In the genomic region with DNA sequence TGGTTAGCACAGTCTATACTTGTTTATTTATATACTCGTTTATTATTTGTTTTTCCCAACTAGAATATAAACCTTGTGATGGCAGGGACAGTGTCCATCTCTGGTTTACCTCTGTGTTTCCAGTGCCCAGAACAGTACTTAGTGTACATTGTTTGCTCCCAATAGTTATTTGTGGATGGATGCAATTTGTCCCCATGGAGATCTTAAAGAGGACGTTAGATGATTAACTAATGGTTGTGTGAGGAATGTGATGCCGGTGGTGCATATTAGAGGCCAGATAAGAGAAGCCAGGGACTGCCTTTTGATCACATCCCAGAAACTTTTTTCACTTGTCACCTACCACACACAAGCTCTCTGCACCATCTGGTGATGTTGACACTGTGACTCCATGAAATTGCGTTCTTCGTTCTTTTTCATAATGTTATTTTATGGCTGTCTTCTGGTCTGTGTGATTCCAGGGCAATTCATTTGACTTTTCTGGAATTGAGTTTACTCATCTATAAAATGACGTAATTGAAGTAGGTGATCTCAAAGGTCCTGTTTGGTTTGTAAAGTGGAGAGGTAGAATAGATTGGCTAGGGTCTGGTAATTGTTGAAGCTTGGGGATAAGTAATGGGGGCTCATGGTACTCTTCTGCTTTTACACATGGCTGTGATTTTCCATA, we compare ENCODE assay signal across 11 cellular contexts. TPM values are rescaled to one million over a fixed set of nuclear protein-coding genes. Genes with fewer than 3 reads are reported as not detected.
DNase-seq lines count a peak whose midpoint lies in the region; ATAC-seq, FAIRE-seq and TF ChIP-seq lines count a peak whose summit lies in the region.
"Had no signal": no experiment of that assay in that cellular context is flagged by ENCODE, and none has a peak within 500 bp of the region (broad histone marks: within the 10 kb centered on the region; RNA-seq: fewer than 3 reads in every experiment).

No MANE protein-coding gene starts in this region.

- H3K9me3 Mint-ChIP-seq in CD4-positive, CD25-positive, alpha-beta regulatory T cell, result peaks cover 0 to 3% (median 0%) of the 10 kb centered on the region in 7 donors
- peaks cover 2% of the 10 kb centered on the region for H3K9me3 Mint-ChIP-seq in nephron

- H3K23ac ChIP-seq in H1 (ENCODE audit: insufficient read length), result no peak overlapping the region

- H3K79me2 ChIP-seq in H1 (ENCODE audit: control insufficient read depth in 1 of 2, insufficient read depth in 2 of 2, low read length in 2 of 2), result peaks cover 11 to 54% of the 10 kb centered on the region in 2 experiments

- H4K91ac ChIP-seq in H1 (replicated peaks; ENCODE audit: insufficient read length, low read length), result no peak overlapping the region

- WGBS in H1 (ENCODE audit: extremely low coverage in 1 of 2, insufficient coverage in 1 of 2, insufficient read length in 1 of 2, insufficient replicate concordance in 2 of 2, low coverage in 1 of 2, low lambda C conversion rate in 2 of 2, missing lambda C conversion rate in 1 of 2), 2 experiments, result 81% methylated on average over 6 of the region's 6 CpGs; no CpG with 5 or more reads in 1 of the 2 experiments

- no peaks in the 10 kb centered on the region for H3K27me3 Mint-ChIP-seq in CD4-positive, CD25-positive, alpha-beta regulatory T cell
- no peaks in the 10 kb centered on the region for H3K27me3 Mint-ChIP-seq in nephron (ENCODE audit: low read depth)

- TF ChIP-seq CTCF in NB4 (IDR thresholded peaks at IDR 0.05; ENCODE audit: low read depth, low read length) (no peak), H1 (IDR thresholded peaks at IDR 0.05; ENCODE audit: control extremely low read depth in 1 of 3, insufficient read depth in 1 of 3, low read depth in 1 of 3, low read length in 3 of 3) (no peak), nephron (IDR thresholded peaks at IDR 0.05; ENCODE audit: unreplicated experiment in 3 of 3) (no peak), GM13976 (IDR thresholded peaks at IDR 0.05; ENCODE audit: borderline replicate concordance, control extremely low read depth, extremely low read depth, insufficient read depth, missing control alignments) (no peak)

- ATAC-seq in CD4-positive, CD25-positive, alpha-beta regulatory T cell (ENCODE audit: low read depth in 2 of 2), result no peak
- no peak for ATAC-seq in GM21529 (IDR thresholded peaks at IDR 0.05; ENCODE audit: unreplicated experiment)

- H4K5ac ChIP-seq in H1 (ENCODE audit: insufficient read length, low read depth, low read length), result no peak overlapping the region

- H4K8ac ChIP-seq in H1 (ENCODE audit: extremely low read depth, insufficient read depth, low read length), result no peak overlapping the region

- no peak overlapping the region for H2BK12ac ChIP-seq in H1 (ENCODE audit: low read depth, low read length)

- no peaks in the 10 kb centered on the region for H3K9me3 ChIP-seq in CD4-positive, CD25-positive, alpha-beta regulatory T cell (ENCODE audit: control insufficient read depth in 2 of 2, low read length in 2 of 2)
- peaks cover 0 to 7% of the 10 kb centered on the region in 2 experiments; a peak in 2 of 4 replicates for H3K9me3 ChIP-seq in H1 (ENCODE audit: insufficient read depth in 2 of 2, low read depth in 1 of 2, low read length in 1 of 2)
- H3K9me3 ChIP-seq: pancreas had no signal

- peaks cover 2% of the 10 kb centered on the region in 2 experiments for H4K20me1 ChIP-seq in H1 (replicated peaks in 1 of 2; ENCODE audit: control insufficient read depth in 1 of 2, insufficient read depth in 2 of 2, low read length in 2 of 2)

- no peaks in the 10 kb centered on the region for H3K27me3 ChIP-seq in CD4-positive, CD25-positive, alpha-beta regulatory T cell (ENCODE audit: control insufficient read depth, insufficient read depth, low read length)
- H3K27me3 ChIP-seq in H1 (replicated peaks in 1 of 4; ENCODE audit: control insufficient read depth in 3 of 4, extremely low read depth in 1 of 4, insufficient read depth in 3 of 4, low read length in 3 of 4), result no peaks in the 10 kb centered on the region
- H3K27me3 ChIP-seq: pancreas had no signal

- no peak for DNase-seq in CD4-positive, CD25-positive, alpha-beta regulatory T cell
- no peak for DNase-seq in NB4 (ENCODE audit: low read depth)
- DNase-seq in H1 (ENCODE audit: low read depth in 1 of 2, low spot score in 2 of 2), result no peak
- no peak for DNase-seq in EL
- DNase-seq in NCI-H510A (lab: John Stamatoyannopoulos, UW), result no peak
- no peak for DNase-seq in GM13976 (ENCODE audit: low spot score)
- DNase-seq: activated CD4-positive, alpha-beta T cell treated with anti-CD3 and anti-CD28 coated beads, Interleukin-2, amount 50 U/mL, for 4 hours; pancreas had no signal

- no peaks in the 10 kb centered on the region; the same call in 1 of the 2 replicates for H3K23me2 ChIP-seq in H1 (ENCODE audit: low read depth, low read length)

- H3K4me1 Mint-ChIP-seq in CD4-positive, CD25-positive, alpha-beta regulatory T cell, result peaks cover 33 to 66% (median 53%) of the 10 kb centered on the region in 4 donors
- peaks cover 19% of the 10 kb centered on the region for H3K4me1 Mint-ChIP-seq in nephron

- no peak for TF ChIP-seq EP300 in H1 (IDR thresholded peaks at IDR 0.05; ENCODE audit: borderline replicate concordance in 1 of 2, low read depth in 2 of 2, low read length in 2 of 2)

- POLR2A ChIA-PET in H1 (lab: Charles Lee; ENCODE audit: partially characterized antibody), result interaction anchor here (0.6 to 1.6 kb wide), 4 partner anchors 8 to 276 kb away, joined by 3 to 7 read pairs (median 4); no protein-coding TSS in a partner anchor

- peak overlapping the region; percentile 26 to 95 (median 94) for H3K27ac Mint-ChIP-seq in CD4-positive, CD25-positive, alpha-beta regulatory T cell
- H3K27ac Mint-ChIP-seq in nephron, result peak overlapping the region in 2 of 3 experiments; percentile 91 to 93

- no peak overlapping the region for H3K14ac ChIP-seq in H1 (ENCODE audit: insufficient read length)

- peak overlapping the region; percentile 95 to 99 (median 98) for H3K4me3 Mint-ChIP-seq in CD4-positive, CD25-positive, alpha-beta regulatory T cell
- peak overlapping the region; percentile 98 to 99 (median 98) for H3K4me3 Mint-ChIP-seq in nephron

- H3K79me1 ChIP-seq in H1 (ENCODE audit: low read depth, low read length), result peaks cover 4% of the 10 kb centered on the region

- no peak for TF ChIP-seq POLR2A in NB4 (IDR thresholded peaks at IDR 0.05; ENCODE audit: extremely low read depth, insufficient read length)
- no peak for TF ChIP-seq POLR2A in H1 (IDR thresholded peaks at IDR 0.05; ENCODE audit: control extremely low read depth in 1 of 2, low read depth in 2 of 2, low read length in 2 of 2)

- no peak overlapping the region for H2BK5ac ChIP-seq in H1 (ENCODE audit: low read depth, low read length)

- no peak for FAIRE-seq in H1 (lab: Jason Lieb, UNC)
- FAIRE-seq: GM12891, pancreas had no signal

- H3K36me3 ChIP-seq in CD4-positive, CD25-positive, alpha-beta regulatory T cell (ENCODE audit: control insufficient read depth, insufficient read depth, low read length), result peaks cover 10% of the 10 kb centered on the region
- peaks cover 0 to 11% (median 1%) of the 10 kb centered on the region in 4 experiments; a peak in 2 of 8 replicates for H3K36me3 ChIP-seq in H1 (ENCODE audit: control insufficient read depth in 2 of 4, insufficient read depth in 4 of 4, low read length in 3 of 4)

- H3K9ac ChIP-seq in H1 (replicated peaks in 1 of 4; ENCODE audit: extremely low read depth in 1 of 4, low read depth in 3 of 4, low read length in 3 of 4), result peak overlapping the region in 1 of 4 experiments; percentile 26; a peak in 1 of 7 replicates

- no peak overlapping the region for H3K27ac ChIP-seq in CD4-positive, CD25-positive, alpha-beta regulatory T cell (ENCODE audit: insufficient read depth, low read length, poor library complexity, severe bottlenecking)
- H3K27ac ChIP-seq in H1 (ENCODE audit: low read depth, low read length), result no peak overlapping the region

- H2BK120ac ChIP-seq in H1 (replicated peaks; ENCODE audit: low read depth, low read length), result no peak overlapping the region

- H3K36me3 Mint-ChIP-seq in CD4-positive, CD25-positive, alpha-beta regulatory T cell, result peaks cover 8% of the 10 kb centered on the region
- H3K36me3 Mint-ChIP-seq in nephron (ENCODE audit: low read depth), result peaks cover 21% of the 10 kb centered on the region

- peak overlapping the region; percentile 83 to 89 for H3K4me2 ChIP-seq in H1 (ENCODE audit: insufficient read depth in 1 of 2, low read depth in 2 of 2, low read length in 2 of 2)

- CTCF ChIA-PET in H1 (lab: Charles Lee; ENCODE audit: partially characterized antibody), result no interaction called here

- H3K18ac ChIP-seq in H1 (ENCODE audit: extremely low read depth, low read length), result no peak overlapping the region

- in situ Hi-C loops in GM13976 (cut with MboI; ENCODE audit: low sequenced_read_pairs, unreplicated experiment), result no loop called here

- peak overlapping the region; percentile 84 for H3K4me3 ChIP-seq in CD4-positive, CD25-positive, alpha-beta regulatory T cell (ENCODE audit: low read depth, low read length)
- H3K4me3 ChIP-seq in NB4 (ENCODE audit: low read depth, low read length) (peak overlapping the region; percentile 96), H1 (ENCODE audit: extremely low read depth in 1 of 4, insufficient read depth in 2 of 4, low read depth in 3 of 4, low read length in 4 of 4) (peak overlapping the region; percentile 91 to 100 (median 98); a peak in 7 of 8 replicates)

- H2BK15ac ChIP-seq in H1 (ENCODE audit: low read length), result no peak overlapping the region

- TF ChIP-seq RAD21 in H1 (IDR thresholded peaks at IDR 0.05 in 1 of 2, conservative IDR thresholded peaks at IDR 0.05 in 1 of 2; ENCODE audit: low read depth in 2 of 2, low read length in 2 of 2), result no peak

- no peak overlapping the region for H2AK5ac ChIP-seq in H1 (ENCODE audit: low read depth, low read length)

- H3K4me1 ChIP-seq in CD4-positive, CD25-positive, alpha-beta regulatory T cell (ENCODE audit: control insufficient read depth, insufficient read depth, low read length, poor library complexity, severe bottlenecking), result peaks cover 36% of the 10 kb centered on the region
- no peaks in the 10 kb centered on the region; a peak in 1 of 7 replicates for H3K4me1 ChIP-seq in H1 (replicated peaks in 1 of 4; ENCODE audit: control insufficient read depth in 3 of 4, insufficient read depth in 4 of 4, low read length in 3 of 4)

- H2BK20ac ChIP-seq in H1 (ENCODE audit: low read length), result no peak overlapping the region

- no peak overlapping the region for H3K56ac ChIP-seq in H1 (replicated peaks; ENCODE audit: insufficient read length, low read depth, low read length)

- no peak overlapping the region for H2AFZ ChIP-seq in H1 (ENCODE audit: low read length)

- no peak overlapping the region for H3K4ac ChIP-seq in H1 (replicated peaks; ENCODE audit: insufficient read length, low read depth, low read length)

RNA-seq across cellular contexts. Expression of gene COX10, which starts 1.2 kb away (rescaled TPM):
- 21.6 TPM for total RNA-seq in CD4-positive, CD25-positive, alpha-beta regulatory T cell
- polyA plus RNA-seq in CD4-positive, CD25-positive, alpha-beta regulatory T cell, result 10 to 100 TPM; 26.2 to 32.5 (median 28.3) TPM
- total RNA-seq in H1 (2021; fragmentation: NEBNext Ultra II Directional; extraction: Animal tissue kit (Norgen Biotek cat#: 25700)), result 19.6 and 23.0 TPM in 2 replicates
- polyA plus RNA-seq in H1 (2011; rRNA removed), result 18.0 and 21.8 TPM in 2 replicates
- polyA plus RNA-seq in H1 (2011; cell fraction: cytosol; rRNA removed), result 18.9 TPM
- polyA plus RNA-seq in H1 (2011; cell fraction: nucleus; rRNA removed), result 14.0 TPM
- polyA plus RNA-seq in H1 (2012, experiment 1 of 2), result 12.0 to 14.1 TPM (median 13.2 TPM) in 4 replicates
- polyA plus RNA-seq in H1 (2012, experiment 2 of 2), result 10.6 TPM
- polyA plus RNA-seq in H1 (2013, experiment 1 of 2), result 12.1 TPM
- 12.1 TPM for polyA plus RNA-seq in H1 (2013, experiment 2 of 2)
- polyA minus RNA-seq in H1 (2011; rRNA and poly(A)+ RNA removed), result 28.5 and 30.0 TPM in 2 replicates
- polyA minus RNA-seq in H1 (2011; cell fraction: cytosol; rRNA and poly(A)+ RNA removed), result 21.1 TPM
- 46.7 TPM for polyA minus RNA-seq in H1 (2011; cell fraction: nucleus; rRNA and poly(A)+ RNA removed)
